Comparison of ENCODE assay signal across 3 cellular contexts in the genomic region with DNA sequence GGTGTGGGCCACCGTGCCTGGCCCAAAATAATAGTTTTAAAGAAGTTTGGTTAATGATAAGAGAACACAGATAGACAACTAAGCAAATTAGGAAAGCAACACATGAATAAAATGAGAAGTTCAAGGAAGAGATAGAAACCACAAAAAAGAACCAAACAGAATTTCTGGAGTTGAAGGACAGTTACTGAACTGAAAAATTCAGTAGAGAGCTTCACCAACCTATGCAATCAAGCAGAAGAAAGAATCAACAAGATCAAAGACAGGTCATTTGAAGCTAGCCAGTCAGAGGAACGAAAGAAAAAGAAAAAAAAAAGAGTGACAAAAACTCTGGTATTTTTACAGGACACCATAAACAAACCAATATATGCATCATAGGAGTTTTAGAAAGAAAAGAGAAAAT.
TF ChIP-seq lines count a peak whose summit lies in the region.

No MANE protein-coding gene starts in this region.

TF ChIP-seq in A549, 52 proteins besides CTCF, POLR2A, EP300 and RAD21:
- no peak for TF ChIP-seq TP53 (CRISPR knock-in tag; IDR thresholded peaks at IDR 0.05)
TF ChIP-seq in A549: peak in this region for 0.

TF ChIP-seq in HEK293, 187 proteins besides CTCF, POLR2A, EP300 and RAD21:
- TF ChIP-seq SETDB1 (IDR thresholded peaks at IDR 0.05; ENCODE audit: insufficient read length, low read length) (peak; percentile 81), ZNF488 (tag by site-specific recombination; IDR thresholded peaks at IDR 0.05) (no peak)

TF ChIP-seq in K562, 482 proteins besides CTCF, POLR2A, EP300 and RAD21:
- TF ChIP-seq, protein P1, sequence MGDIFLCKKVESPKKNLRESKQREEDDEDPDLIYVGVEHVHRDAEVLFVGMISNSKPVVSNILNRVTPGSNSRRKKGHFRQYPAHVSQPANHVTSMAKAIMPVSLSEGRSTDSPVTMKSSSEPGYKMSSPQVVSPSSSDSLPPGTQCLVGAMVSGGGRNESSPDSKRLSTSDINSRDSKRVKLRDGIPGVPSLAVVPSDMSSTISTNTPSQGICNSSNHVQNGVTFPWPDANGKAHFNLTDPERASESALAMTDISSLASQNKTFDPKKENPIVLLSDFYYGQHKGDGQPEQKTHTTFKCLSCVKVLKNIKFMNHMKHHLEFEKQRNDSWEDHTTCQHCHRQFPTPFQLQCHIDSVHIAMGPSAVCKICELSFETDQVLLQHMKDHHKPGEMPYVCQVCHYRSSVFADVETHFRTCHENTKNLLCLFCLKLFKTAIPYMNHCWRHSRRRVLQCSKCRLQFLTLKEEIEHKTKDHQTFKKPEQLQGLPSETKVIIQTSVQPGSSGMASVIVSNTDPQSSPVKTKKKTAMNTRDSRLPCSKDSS (IDR thresholded peaks at IDR 0.05; ENCODE audit: low read depth, partially characterized antibody) = peak; percentile 52
- no peak for TF ChIP-seq SMAD1 (IDR thresholded peaks at IDR 0.05; ENCODE audit: low read depth, low read length, partially characterized antibody)
